ENCODE assay signal across 13 cellular contexts in the genomic region with DNA sequence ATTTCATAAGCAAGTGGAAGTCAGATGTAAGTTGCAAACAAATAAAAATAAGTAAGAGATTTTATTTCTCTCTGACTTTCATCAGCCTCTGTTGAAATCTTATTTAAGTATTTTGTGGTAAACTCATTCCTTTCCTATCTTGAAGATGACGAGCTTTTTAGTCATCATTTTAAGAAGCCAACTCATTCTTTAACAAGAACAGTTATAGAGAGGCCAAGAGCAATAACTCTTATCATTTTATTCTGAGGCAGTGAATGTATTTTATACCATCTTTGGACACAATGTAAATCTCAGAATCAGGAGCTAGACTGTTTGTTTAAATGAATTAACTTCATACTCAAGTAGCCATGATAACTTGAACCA.
DNase-seq lines count a peak whose midpoint lies in the region; ATAC-seq and TF ChIP-seq lines count a peak whose summit lies in the region.
"Had no signal": no experiment of that assay in that cellular context is flagged by ENCODE, and none has a peak within 500 bp of the region (broad histone marks: within the 10 kb centered on the region; RNA-seq: fewer than 3 reads in every experiment).

No MANE protein-coding gene starts in this region.

- no peak for ATAC-seq in HG03342 (IDR thresholded peaks at IDR 0.05; ENCODE audit: unreplicated experiment)
- no peak for ATAC-seq in GM18519 (IDR thresholded peaks at IDR 0.05; ENCODE audit: low FRiP score, unreplicated experiment)
- no peak for ATAC-seq in T-cell (replicated peaks in 1 of 4)

- no peak overlapping the region for H3K4me3 ChIP-seq in retinal pigment epithelial cell (ENCODE audit: low read length)

- peaks cover 8% of the 10 kb centered on the region for H3K36me3 Mint-ChIP-seq in T-cell

- TF ChIP-seq CTCF in retinal pigment epithelial cell (conservative IDR thresholded peaks at IDR 0.05; ENCODE audit: low read depth, low read length): no peak

- H3K4me1 Mint-ChIP-seq in T-cell: peaks cover 6 to 15% (median 11%) of the 10 kb centered on the region in 3 donors

- H3K4me3 Mint-ChIP-seq in T-cell: no peak overlapping the region

- H3K27me3 Mint-ChIP-seq in T-cell: no peaks in the 10 kb centered on the region

- DNase-seq in ELR (ENCODE audit: low read depth): peak; percentile 94
- peak; percentile 79 for DNase-seq in RKO (ENCODE audit: low spot score)
- DNase-seq in fibroblast of gingiva (ENCODE audit: low read depth): peak; percentile 72
- peak; percentile 27 for DNase-seq in retinal pigment epithelial cell (ENCODE audit: low read depth)
- DNase-seq in T-cell: no peak
- no peak for DNase-seq in NCI-H82 (lab: John Stamatoyannopoulos, UW)
- DNase-seq: cortex of kidney; KG1; RPMI8226; stimulated activated naive CD4-positive, alpha-beta T cell; WERI-Rb-1 had no signal

- POLR2A ChIA-PET in T-cell (lab: Charles Lee): interaction anchor here in 1 of 2 donors (0.7 kb wide), 1 partner anchor 21 kb away, joined by 3 read pairs; no protein-coding TSS in a partner anchor

- H3K9me3 Mint-ChIP-seq in T-cell: peaks cover 0 to 2% (median 0%) of the 10 kb centered on the region in 3 donors

- CTCF ChIA-PET in T-cell (lab: Charles Lee): interaction anchor here in 1 of 2 donors (0.7 kb wide), 1 partner anchor 250 kb away, joined by 3 read pairs; no protein-coding TSS in a partner anchor

- no peak overlapping the region for H3K27ac Mint-ChIP-seq in T-cell

Comparison
In these comparisons a context has a peak if more than half of its experiments do, and no peak if none do; other contexts are left out.
1. DNase-seq: peak in ELR (single experiment), RKO (single experiment), fibroblast of gingiva (single experiment) and retinal pigment epithelial cell (single experiment); none in T-cell (0 of 34) and NCI-H82 (single experiment).